ENCODE assay signal across 8 cellular contexts in the genomic region with DNA sequence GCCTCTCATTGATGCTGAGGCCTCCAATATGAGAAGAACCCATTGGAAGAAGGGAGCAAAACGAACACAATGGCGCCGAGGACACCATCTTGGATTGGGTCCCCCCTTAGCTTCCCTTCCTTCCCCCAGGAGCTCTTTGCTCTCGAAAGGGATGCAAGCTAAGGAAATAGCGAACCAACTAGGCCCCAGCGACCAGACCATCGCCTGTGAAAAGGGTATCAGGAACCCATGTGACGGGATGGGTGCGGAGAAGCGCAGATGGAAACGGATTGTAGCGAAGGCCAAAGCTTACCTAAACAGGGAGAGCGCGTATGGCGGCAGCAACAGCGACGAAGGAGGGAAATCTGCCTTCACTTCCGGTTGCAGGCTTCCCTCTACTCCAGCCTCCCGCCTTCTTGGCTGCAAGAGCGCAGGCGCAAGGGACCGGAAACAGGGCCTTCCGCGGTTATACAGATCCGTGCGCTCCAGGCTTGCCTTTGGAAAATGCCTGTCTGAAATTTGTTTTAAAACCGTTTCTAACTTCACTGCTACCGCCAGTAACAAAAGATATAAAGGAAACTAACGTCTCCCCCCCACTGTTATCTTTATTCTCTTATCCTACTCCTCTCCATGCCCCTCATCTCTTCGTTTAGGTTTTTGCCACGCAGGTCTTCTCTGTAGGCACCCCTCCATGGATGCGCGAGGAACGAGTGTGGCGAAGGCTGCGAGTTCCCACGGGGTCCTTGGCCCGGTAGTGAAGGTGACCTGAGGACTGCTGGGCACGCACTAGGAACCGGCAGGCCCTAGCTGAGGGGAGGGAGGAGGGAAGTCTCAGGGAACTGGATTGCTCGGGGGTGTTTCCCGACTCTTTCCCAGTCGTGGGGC. TPM values are rescaled to one million over a fixed set of nuclear protein-coding genes. Genes with fewer than 3 reads are reported as not detected.
DNase-seq lines count a peak whose midpoint lies in the region; ATAC-seq and TF ChIP-seq lines count a peak whose summit lies in the region.

A gene (minus strand): TSS at position 346 of the 864 bp plus-strand sequence. CDS start 1,471 bp downstream, outside the sequence.

- peak within 1 kb of the TSS; percentile 87 to 91 for H3K27ac Mint-ChIP-seq in natural killer cell treated with Interleukin-12 subunit alpha and Interleukin-12 subunit beta and Interleukin-15 and Interleukin-18, amount 100 ng/mL, for 72 hours

- peaks cover 13% of the 10 kb centered on the region for H3K27me3 ChIP-seq in Loucy (ENCODE audit: insufficient read depth, low read length, poor library complexity, severe bottlenecking)

- DNase-seq in Daoy (ENCODE audit: low read depth) (peak; percentile 99), H4 (ENCODE audit: low spot score) (peak; percentile 97), SHP77 (lab: John Stamatoyannopoulos, UW) (peak; percentile 89 to 97), fibroblast of peridontal ligament (ENCODE audit: extremely low read depth) (peak; percentile 98)
- peak; percentile 91 for DNase-seq in activated T-helper 9 cell treated with anti-CD3 and anti-CD28 coated beads, Interleukin-2, amount 50 U/mL, for 16 hours (ENCODE audit: low read depth)
- DNase-seq in natural killer cell treated with Interleukin-12 subunit alpha and Interleukin-12 subunit beta and Interleukin-15 and Interleukin-18, amount 100 ng/mL, for 72 hours (ENCODE audit: low spot score): peak; percentile 97
- peak; percentile 94 for DNase-seq in stimulated activated naive CD4-positive, alpha-beta T cell treated with Interleukin-2 at 50 U/mL for 16 hours (lab: John Stamatoyannopoulos, UW)

- peaks cover 34% of the 10 kb centered on the region for H3K36me3 Mint-ChIP-seq in natural killer cell treated with Interleukin-12 subunit alpha and Interleukin-12 subunit beta and Interleukin-15 and Interleukin-18, amount 100 ng/mL, for 72 hours

- no peaks in the 10 kb centered on the region for H3K9me2 ChIP-seq in Loucy (replicated peaks; ENCODE audit: low read depth, low read length)

- H3K9me3 Mint-ChIP-seq in natural killer cell treated with Interleukin-12 subunit alpha and Interleukin-12 subunit beta and Interleukin-15 and Interleukin-18, amount 100 ng/mL, for 72 hours: no peaks in the 10 kb centered on the region

- H3K4me2 ChIP-seq in Loucy (ENCODE audit: low read depth, low read length, poor library complexity, severe bottlenecking): peak within 1 kb of the TSS; percentile 98

- ATAC-seq in natural killer cell treated with Interleukin-12 subunit alpha and Interleukin-12 subunit beta and Interleukin-15 and Interleukin-18, amount 100 ng/mL, for 72 hours: peak; percentile 90 to 94

- no peak for TF ChIP-seq CTCF in Loucy (conservative IDR thresholded peaks at IDR 0.05; ENCODE audit: low read length)

- H3K4me1 ChIP-seq in Loucy (ENCODE audit: insufficient read depth, low read length, poor library complexity, severe bottlenecking): peaks cover 36% of the 10 kb centered on the region

- peaks cover 81% of the 10 kb centered on the region for H3K79me2 ChIP-seq in Loucy (ENCODE audit: insufficient read depth, low read length)

- peaks cover 52% of the 10 kb centered on the region for H4K20me1 ChIP-seq in Loucy (ENCODE audit: insufficient read depth, low read length, poor library complexity, severe bottlenecking)

- peak within 1 kb of the TSS; percentile 80 for H3K4me3 Mint-ChIP-seq in natural killer cell treated with Interleukin-12 subunit alpha and Interleukin-12 subunit beta and Interleukin-15 and Interleukin-18, amount 100 ng/mL, for 72 hours

- H3K4me3 ChIP-seq in Loucy (ENCODE audit: low read length, poor library complexity, severe bottlenecking): peak within 1 kb of the TSS; percentile 94

- no peaks in the 10 kb centered on the region; the same call in 1 of the 2 replicates for H3F3A ChIP-seq in Loucy (ENCODE audit: low read depth)

- H3K9ac ChIP-seq in Loucy (ENCODE audit: low read depth, low read length, poor library complexity, severe bottlenecking): peak within 1 kb of the TSS; percentile 99

- no peaks in the 10 kb centered on the region for H3K27me3 Mint-ChIP-seq in natural killer cell treated with Interleukin-12 subunit alpha and Interleukin-12 subunit beta and Interleukin-15 and Interleukin-18, amount 100 ng/mL, for 72 hours

- peaks cover 47 to 48% of the 10 kb centered on the region in 2 donors for H3K4me1 Mint-ChIP-seq in natural killer cell treated with Interleukin-12 subunit alpha and Interleukin-12 subunit beta and Interleukin-15 and Interleukin-18, amount 100 ng/mL, for 72 hours (ENCODE audit: low read depth in 2 of 2)

- H3K36me3 ChIP-seq in Loucy (ENCODE audit: insufficient read depth, low read length): peaks cover 35% of the 10 kb centered on the region

- peak within 1 kb of the TSS; percentile 53 for H2AFZ ChIP-seq in Loucy (ENCODE audit: low read length)

- no peaks in the 10 kb centered on the region for H3K9me3 ChIP-seq in Loucy (ENCODE audit: insufficient read depth, low read depth, low read length)

RNA-seq across cellular contexts. Expression of the gene that starts here (rescaled TPM):
- total RNA-seq in Daoy (2014; rRNA removed; shearing (Covaris generic)): 678 and 762 TPM in 2 replicates
- total RNA-seq in H4 (2014; rRNA removed; shearing (Covaris generic)): 580 and 595 TPM in 2 replicates
- 100 to 1,000 TPM; 469 to 713 TPM for total RNA-seq in natural killer cell treated with Interleukin-12 subunit alpha and Interleukin-12 subunit beta and Interleukin-15 and Interleukin-18, amount 100 ng/mL, for 72 hours

Comparison
In these comparisons a context has a peak if more than half of its experiments do, and no peak if none do; other contexts are left out.
1. Peak in every context shown above with its lines: DNase-seq, ATAC-seq and H3K4me3 ChIP-seq.